In genomic region chr10:75398238-75398629, GRCh38 we compare ENCODE assay signal across 9 cellular contexts. TPM values are rescaled to one million over a fixed set of nuclear protein-coding genes. Genes with fewer than 3 reads are reported as not detected.
DNase-seq lines count a peak whose midpoint lies in the region; ATAC-seq and TF ChIP-seq lines count a peak whose summit lies in the region.
"Had no signal": no experiment of that assay in that cellular context is flagged by ENCODE, and none has a peak within 500 bp of the region (broad histone marks: within the 10 kb centered on the region; RNA-seq: fewer than 3 reads in every experiment).

No MANE protein-coding gene starts in this region.

- H3K27ac Mint-ChIP-seq in endodermal cell: no peak overlapping the region
- H3K27ac Mint-ChIP-seq in type B pancreatic cell: peak overlapping the region; percentile 94
- no peak overlapping the region for H3K27ac Mint-ChIP-seq in activated T-helper 2 cell treated with anti-CD3 and anti-CD28 coated beads, Interferon-gamma antibody, Interleukin-2, Interleukin-4, amounts not matched to agents 10 μg/mL and 5 μg/mL and 100 μg/mL, durations not matched to agents 14 hours and 24 hours and 36 hours

- H3K36me3 ChIP-seq in PC-3 (ENCODE audit: low read depth, low read length): no peaks in the 10 kb centered on the region
- H3K36me3 ChIP-seq in endodermal cell (ENCODE audit: control insufficient read depth, insufficient read depth, low read length): no peaks in the 10 kb centered on the region
- H3K36me3 ChIP-seq in mucosa of stomach (ENCODE audit: control insufficient read depth, insufficient read depth, low read length): no peaks in the 10 kb centered on the region

- H3K4me2 ChIP-seq in PC-3 (ENCODE audit: low read length): peak overlapping the region; percentile 84

- DNase-seq in PC-3 (peak; percentile 60), endodermal cell (no peak), type B pancreatic cell (ENCODE audit: extremely low spot score, unreplicated experiment) (no peak), COLO668 (lab: John Stamatoyannopoulos, UW; ENCODE audit: unreplicated experiment) (no peak)
- no peak for DNase-seq in activated T-helper 2 cell treated with anti-CD3 and anti-CD28 coated beads, Interferon-gamma antibody, Interleukin-2, Interleukin-4, amounts not matched to agents 10 μg/mL and 5 μg/mL and 100 μg/mL, durations not matched to agents 14 hours and 24 hours and 36 hours (ENCODE audit: low spot score)
- DNase-seq: activated naive CD4-positive, alpha-beta T cell treated with Interleukin-2 at 50 U/mL for 16 hours; WERI-Rb-1 had no signal

- CTCF ChIA-PET in PC-3 (lab: Charles Lee): interaction anchor here (0.7 kb wide), 2 partner anchors 905 to 914 kb away, joined by 3 to 4 read pairs; no protein-coding TSS in a partner anchor

- H3K27ac ChIP-seq in PC-3 (ENCODE audit: low read length) (peak overlapping the region; percentile 41), endodermal cell (ENCODE audit: low read depth, low read length) (peak overlapping the region; percentile 44)
- H3K27ac ChIP-seq: WERI-Rb-1 had no signal

- TF ChIP-seq CTCF in PC-3 (conservative IDR thresholded peaks at IDR 0.05; ENCODE audit: low read depth, low read length): no peak
- TF ChIP-seq CTCF in endodermal cell (conservative IDR thresholded peaks at IDR 0.05): no peak
- peak; percentile 30 for TF ChIP-seq CTCF in type B pancreatic cell (conservative IDR thresholded peaks at IDR 0.05)

- H3K9me3 Mint-ChIP-seq in endodermal cell: no peaks in the 10 kb centered on the region
- no peaks in the 10 kb centered on the region for H3K9me3 Mint-ChIP-seq in type B pancreatic cell
- no peaks in the 10 kb centered on the region for H3K9me3 Mint-ChIP-seq in activated T-helper 2 cell treated with anti-CD3 and anti-CD28 coated beads, Interferon-gamma antibody, Interleukin-2, Interleukin-4, amounts not matched to agents 10 μg/mL and 5 μg/mL and 100 μg/mL, durations not matched to agents 14 hours and 24 hours and 36 hours

- peaks cover 62% of the 10 kb centered on the region for H3K79me2 ChIP-seq in PC-3 (ENCODE audit: low read length)

- peaks cover 84% of the 10 kb centered on the region for H3K27me3 ChIP-seq in PC-3 (ENCODE audit: low read length)
- peaks cover 83% of the 10 kb centered on the region for H3K27me3 ChIP-seq in endodermal cell (ENCODE audit: control insufficient read depth, insufficient read depth, low read length, poor library complexity, severe bottlenecking)
- peaks cover 29% of the 10 kb centered on the region for H3K27me3 ChIP-seq in mucosa of stomach (ENCODE audit: control insufficient read depth, insufficient read depth, low read length)

- H3K9me3 ChIP-seq in PC-3 (ENCODE audit: low read length) (no peaks in the 10 kb centered on the region), endodermal cell (ENCODE audit: control insufficient read depth, low read length) (no peaks in the 10 kb centered on the region), mucosa of stomach (ENCODE audit: control insufficient read depth, low read length) (no peaks in the 10 kb centered on the region)

- H3K4me3 Mint-ChIP-seq in endodermal cell: peak overlapping the region; percentile 52
- H3K4me3 Mint-ChIP-seq in type B pancreatic cell: peak overlapping the region; percentile 98
- no peak overlapping the region for H3K4me3 Mint-ChIP-seq in activated T-helper 2 cell treated with anti-CD3 and anti-CD28 coated beads, Interferon-gamma antibody, Interleukin-2, Interleukin-4, amounts not matched to agents 10 μg/mL and 5 μg/mL and 100 μg/mL, durations not matched to agents 14 hours and 24 hours and 36 hours (ENCODE audit: low read depth)

- BruUV-seq in PC-3 (replicated peaks; lab: Mats Ljungman, UMichigan): TSS peak; percentile 9

- H3K27me3 Mint-ChIP-seq in endodermal cell (ENCODE audit: insufficient read depth) (peaks cover 92% of the 10 kb centered on the region), type B pancreatic cell (peaks cover 29% of the 10 kb centered on the region)
- peaks cover 57% of the 10 kb centered on the region for H3K27me3 Mint-ChIP-seq in activated T-helper 2 cell treated with anti-CD3 and anti-CD28 coated beads, Interferon-gamma antibody, Interleukin-2, Interleukin-4, amounts not matched to agents 10 μg/mL and 5 μg/mL and 100 μg/mL, durations not matched to agents 14 hours and 24 hours and 36 hours (ENCODE audit: low read depth)

- peak overlapping the region; percentile 32; the same call in 1 of the 2 replicates for H2AFZ ChIP-seq in PC-3 (ENCODE audit: low read length)

- H3K4me1 ChIP-seq in PC-3 (ENCODE audit: insufficient read depth, low read length) (peaks cover 6% of the 10 kb centered on the region; the same call in 1 of the 2 replicates), endodermal cell (ENCODE audit: control insufficient read depth, insufficient read depth, low read length) (peaks cover 2% of the 10 kb centered on the region), mucosa of stomach (ENCODE audit: control insufficient read depth, insufficient read depth, low read length) (peaks cover 20% of the 10 kb centered on the region)

- H3K4me3 ChIP-seq in PC-3 (ENCODE audit: low read length) (peak overlapping the region; percentile 79), endodermal cell (ENCODE audit: low read length) (peak overlapping the region; percentile 60), mucosa of stomach (ENCODE audit: low read length) (no peak overlapping the region)

- intact Hi-C loops in PC-3 (cut with micrococcal nuclease): loop anchor here (5.0 kb wide), 1 partner anchor 211 kb away; no protein-coding TSS in a partner anchor
- intact Hi-C loops in activated T-helper 2 cell treated with anti-CD3 and anti-CD28 coated beads, Interferon-gamma antibody, Interleukin-2, Interleukin-4, amounts not matched to agents 10 μg/mL and 5 μg/mL and 100 μg/mL, durations not matched to agents 14 hours and 24 hours and 36 hours (cut with micrococcal nuclease): no loop called here

- peaks cover 18% of the 10 kb centered on the region for H3K4me1 Mint-ChIP-seq in endodermal cell
- peaks cover 12% of the 10 kb centered on the region for H3K4me1 Mint-ChIP-seq in type B pancreatic cell (ENCODE audit: unreplicated experiment)
- H3K4me1 Mint-ChIP-seq in activated T-helper 2 cell treated with anti-CD3 and anti-CD28 coated beads, Interferon-gamma antibody, Interleukin-2, Interleukin-4, amounts not matched to agents 10 μg/mL and 5 μg/mL and 100 μg/mL, durations not matched to agents 14 hours and 24 hours and 36 hours (ENCODE audit: low read depth): peaks cover 14% of the 10 kb centered on the region

- no peaks in the 10 kb centered on the region for H3K36me3 Mint-ChIP-seq in endodermal cell (ENCODE audit: low read depth)
- peaks cover 18% of the 10 kb centered on the region for H3K36me3 Mint-ChIP-seq in type B pancreatic cell
- H3K36me3 Mint-ChIP-seq in activated T-helper 2 cell treated with anti-CD3 and anti-CD28 coated beads, Interferon-gamma antibody, Interleukin-2, Interleukin-4, amounts not matched to agents 10 μg/mL and 5 μg/mL and 100 μg/mL, durations not matched to agents 14 hours and 24 hours and 36 hours (ENCODE audit: low read depth): no peaks in the 10 kb centered on the region

- 20% methylated on average over 3 to 8 of the region's 9 CpGs for WGBS in endodermal cell (ENCODE audit: insufficient coverage in 1 of 2, insufficient read length in 1 of 2), 2 experiments

- H3F3A ChIP-seq in PC-3 (ENCODE audit: low read length, unreplicated experiment): no peaks in the 10 kb centered on the region

- peaks cover 22% of the 10 kb centered on the region for H4K20me1 ChIP-seq in PC-3 (ENCODE audit: low read length)

- no peaks in the 10 kb centered on the region for H3K9me2 ChIP-seq in PC-3 (replicated peaks; ENCODE audit: low read length)

- POLR2A ChIA-PET in PC-3 (lab: Charles Lee; ENCODE audit: unreplicated experiment): interaction anchor here (0.7 kb wide), 1 partner anchor 1707 kb away, joined by 5 read pairs; no protein-coding TSS in a partner anchor

- peak overlapping the region; percentile 80 for H3K9ac ChIP-seq in PC-3 (ENCODE audit: low read length)
- no peak overlapping the region for H3K9ac ChIP-seq in endodermal cell (ENCODE audit: extremely low read depth, low read length, poor library complexity, severe bottlenecking)
- peak overlapping the region; percentile 75 for H3K9ac ChIP-seq in mucosa of stomach (ENCODE audit: low read length)

- no peak for ATAC-seq in PC-3
- ATAC-seq in GM21825 (IDR thresholded peaks at IDR 0.05; ENCODE audit: unreplicated experiment): no peak

RNA-seq across cellular contexts. Expression of gene ZNF503, which starts 3.3 kb away (rescaled TPM):
- 42.3 and 72.1 TPM in 2 replicates for total RNA-seq in PC-3 (2014; rRNA removed)
- total RNA-seq in endodermal cell: 1 to 10 TPM in 1 of 2 donors, under 1 TPM in 1; 0.40 to 1.1 TPM
- 67.9 TPM for polyA plus RNA-seq in endodermal cell (2013, experiment 1 of 2)
- 68.5 TPM for polyA plus RNA-seq in endodermal cell (2013, experiment 2 of 2)
- 86.7 and 88.4 TPM in 2 replicates for total RNA-seq in type B pancreatic cell (ENCODE audit: low replicate concordance)
- 0.30 and 0.34 TPM in 2 replicates for total RNA-seq in activated T-helper 2 cell treated with anti-CD3 and anti-CD28 coated beads, Interferon-gamma antibody, Interleukin-2, Interleukin-4, amounts not matched to agents 10 μg/mL and 5 μg/mL and 100 μg/mL, durations not matched to agents 14 hours and 24 hours and 36 hours

RNA-seq across cellular contexts. Expression of gene LRMDA, which starts 33.2 kb away (rescaled TPM):
- total RNA-seq in PC-3 (2014; rRNA removed) (1.2 and 3.6 TPM in 2 replicates), endodermal cell (1 to 10 TPM; 1.7 to 5.1 TPM), type B pancreatic cell (ENCODE audit: low replicate concordance) (0.62 and 2.0 TPM in 2 replicates)
- polyA plus RNA-seq in endodermal cell (2013, experiment 1 of 2): 1.5 TPM
- 0.66 TPM for polyA plus RNA-seq in endodermal cell (2013, experiment 2 of 2)
- not detected in 2 replicates for total RNA-seq in activated T-helper 2 cell treated with anti-CD3 and anti-CD28 coated beads, Interferon-gamma antibody, Interleukin-2, Interleukin-4, amounts not matched to agents 10 μg/mL and 5 μg/mL and 100 μg/mL, durations not matched to agents 14 hours and 24 hours and 36 hours

Comparison
In these comparisons a context has a peak if more than half of its experiments do, and no peak if none do; other contexts are left out.
1. RNA of gene ZNF503, which starts 3.3 kb away (total RNA-seq): 86.7 to 88.4 TPM in type B pancreatic cell and 42.3 to 72.1 TPM in PC-3; 0.40 to 1.1 TPM in endodermal cell and 0.30 to 0.34 TPM in activated T-helper 2 cell treated with anti-CD3 and anti-CD28 coated beads, Interferon-gamma antibody, Interleukin-2, Interleukin-4, amounts not matched to agents 10 μg/mL and 5 μg/mL and 100 μg/mL, durations not matched to agents 14 hours and 24 hours and 36 hours; every median in the first group is over 10 times any median in the second.